Comparison of ENCODE assay signal across 1 cellular context in genomic region chr12:31959701-31960391, GRCh38.
TF ChIP-seq lines count a peak whose summit lies in the region.

No MANE protein-coding gene starts in this region.

TF ChIP-seq in K562, 482 proteins besides CTCF, POLR2A, EP300 and RAD21 (continued from another document):
- TF ChIP-seq ZNF609 (CRISPR knock-in tag; IDR thresholded peaks at IDR 0.05; ENCODE audit: borderline replicate concordance) (no peak), ZNF3 (CRISPR knock-in tag; IDR thresholded peaks at IDR 0.05) (no peak), ELF1 (tag; IDR thresholded peaks at IDR 0.05) (no peak), EGR1 (conservative IDR thresholded peaks at IDR 0.05) (no peak), ZNF511 (CRISPR knock-in tag; IDR thresholded peaks at IDR 0.05) (no peak), HMGXB4 (CRISPR knock-in tag; IDR thresholded peaks at IDR 0.05) (no peak)
